Comparison of ENCODE assay signal across 10 cellular contexts in the genomic region with DNA sequence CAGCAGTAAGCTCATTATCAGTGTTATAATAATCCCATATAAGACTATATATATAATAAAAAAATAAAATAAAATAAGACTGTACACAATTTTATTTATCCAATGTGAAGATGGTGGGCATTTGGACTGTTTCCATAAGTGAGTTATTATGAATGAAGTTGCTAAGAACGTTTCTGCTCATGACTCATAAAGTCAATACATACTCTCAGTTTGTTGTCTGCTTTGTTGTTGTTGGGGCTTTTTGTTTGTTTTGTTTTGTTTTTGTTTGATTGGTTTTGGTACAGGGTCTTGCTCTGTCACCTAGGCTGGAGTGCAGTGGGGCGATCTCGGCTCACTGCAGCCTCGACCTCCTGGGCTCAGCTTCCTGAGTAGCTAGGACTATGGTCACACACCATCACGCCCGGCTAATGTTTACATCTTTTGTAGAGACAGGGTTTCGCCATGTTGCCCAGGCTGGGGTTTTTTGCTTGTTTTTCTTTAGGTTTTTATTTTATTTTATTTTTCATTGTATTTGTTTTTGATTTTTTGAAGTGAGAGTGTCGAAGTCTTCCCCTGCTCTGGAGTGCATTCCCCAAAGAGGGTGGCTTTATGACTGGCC. TPM values are rescaled to one million over a fixed set of nuclear protein-coding genes. Genes with fewer than 3 reads are reported as not detected.
DNase-seq lines count a peak whose midpoint lies in the region; TF ChIP-seq lines count a peak whose summit lies in the region.
"Had no signal": no experiment of that assay in that cellular context is flagged by ENCODE, and none has a peak within 500 bp of the region (broad histone marks: within the 10 kb centered on the region; RNA-seq: fewer than 3 reads in every experiment).

No MANE protein-coding gene starts in this region.

- no peaks in the 10 kb centered on the region for H3K9me3 ChIP-seq in iPS-18c (ENCODE audit: control insufficient read depth, insufficient read depth, low read length)

- no peak for DNase-seq in activated naive CD4-positive, alpha-beta T cell treated with anti-CD3 and anti-CD28 coated beads, Interleukin-2, amount 10 ng/mL, durations not matched to agents 7 days and 5 days
- DNase-seq in activated naive CD4-positive, alpha-beta T cell treated with Interleukin-2 at 50 U/mL for 16 hours = no peak
- DNase-seq in activated CD4-positive, alpha-beta memory T cell treated with anti-CD3 and anti-CD28 coated beads for 36 hours = no peak
- DNase-seq in type B pancreatic cell (ENCODE audit: extremely low spot score, unreplicated experiment) (no peak), NCI-H226 (no peak), NCI-H1092 (lab: John Stamatoyannopoulos, UW) (no peak)
- no peak for DNase-seq in stimulated activated CD4-positive, alpha-beta T cell treated with anti-CD3 and anti-CD28 coated beads, Interleukin-4, amount 100 ng/mL, for 4 hours
- DNase-seq: COR-L47 had no signal

- peaks cover 35% of the 10 kb centered on the region for H3K27me3 Mint-ChIP-seq in activated naive CD4-positive, alpha-beta T cell treated with anti-CD3 and anti-CD28 coated beads, Interleukin-2, amount 10 ng/mL, durations not matched to agents 7 days and 5 days
- peaks cover 13% of the 10 kb centered on the region for H3K27me3 Mint-ChIP-seq in activated CD4-positive, alpha-beta memory T cell treated with anti-CD3 and anti-CD28 coated beads for 36 hours
- H3K27me3 Mint-ChIP-seq in type B pancreatic cell = peaks cover 27% of the 10 kb centered on the region

- CTCF ChIA-PET in activated naive CD4-positive, alpha-beta T cell treated with anti-CD3 and anti-CD28 coated beads, Interleukin-2, amount 10 ng/mL, durations not matched to agents 7 days and 5 days (lab: Charles Lee) = no interaction called here
- CTCF ChIA-PET in activated CD4-positive, alpha-beta memory T cell treated with anti-CD3 and anti-CD28 coated beads for 36 hours (lab: Charles Lee) = no interaction called here

- no peaks in the 10 kb centered on the region for H3K9me3 Mint-ChIP-seq in activated naive CD4-positive, alpha-beta T cell treated with anti-CD3 and anti-CD28 coated beads, Interleukin-2, amount 10 ng/mL, durations not matched to agents 7 days and 5 days
- peaks cover 6% of the 10 kb centered on the region for H3K9me3 Mint-ChIP-seq in activated CD4-positive, alpha-beta memory T cell treated with anti-CD3 and anti-CD28 coated beads for 36 hours
- no peaks in the 10 kb centered on the region for H3K9me3 Mint-ChIP-seq in type B pancreatic cell

- peaks cover 9% of the 10 kb centered on the region for H3K36me3 Mint-ChIP-seq in activated naive CD4-positive, alpha-beta T cell treated with anti-CD3 and anti-CD28 coated beads, Interleukin-2, amount 10 ng/mL, durations not matched to agents 7 days and 5 days
- H3K36me3 Mint-ChIP-seq in activated CD4-positive, alpha-beta memory T cell treated with anti-CD3 and anti-CD28 coated beads for 36 hours = peaks cover 14% of the 10 kb centered on the region
- H3K36me3 Mint-ChIP-seq in type B pancreatic cell = peaks cover 9% of the 10 kb centered on the region

- peak overlapping the region; percentile 65 for H3K4me3 ChIP-seq in iPS-18c (ENCODE audit: insufficient read depth, low read depth, low read length)

- H3K4me1 Mint-ChIP-seq in activated naive CD4-positive, alpha-beta T cell treated with anti-CD3 and anti-CD28 coated beads, Interleukin-2, amount 10 ng/mL, durations not matched to agents 7 days and 5 days = peaks cover 52% of the 10 kb centered on the region
- peaks cover 41% of the 10 kb centered on the region for H3K4me1 Mint-ChIP-seq in activated CD4-positive, alpha-beta memory T cell treated with anti-CD3 and anti-CD28 coated beads for 36 hours (ENCODE audit: low read depth)
- peaks cover 11% of the 10 kb centered on the region for H3K4me1 Mint-ChIP-seq in type B pancreatic cell (ENCODE audit: unreplicated experiment)

- peak overlapping the region; percentile 12 for H3K4me3 Mint-ChIP-seq in activated naive CD4-positive, alpha-beta T cell treated with anti-CD3 and anti-CD28 coated beads, Interleukin-2, amount 10 ng/mL, durations not matched to agents 7 days and 5 days
- H3K4me3 Mint-ChIP-seq in activated CD4-positive, alpha-beta memory T cell treated with anti-CD3 and anti-CD28 coated beads for 36 hours = peak overlapping the region; percentile 31
- peak overlapping the region; percentile 97 for H3K4me3 Mint-ChIP-seq in type B pancreatic cell

- POLR2A ChIA-PET in activated CD4-positive, alpha-beta memory T cell treated with anti-CD3 and anti-CD28 coated beads for 36 hours (lab: Charles Lee) = interaction anchor here (0.6 to 4.2 kb wide), 3 partner anchors 20 to 74 kb away, joined by 3 to 37 read pairs (median 3); a partner anchor contains a TSS

- TF ChIP-seq CTCF in type B pancreatic cell (conservative IDR thresholded peaks at IDR 0.05) = no peak

- intact Hi-C loops in activated CD4-positive, alpha-beta memory T cell treated with anti-CD3 and anti-CD28 coated beads for 36 hours (cut with micrococcal nuclease) = no loop called here

- H3K27ac Mint-ChIP-seq in activated naive CD4-positive, alpha-beta T cell treated with anti-CD3 and anti-CD28 coated beads, Interleukin-2, amount 10 ng/mL, durations not matched to agents 7 days and 5 days = no peak overlapping the region
- peak overlapping the region; percentile 58 for H3K27ac Mint-ChIP-seq in activated CD4-positive, alpha-beta memory T cell treated with anti-CD3 and anti-CD28 coated beads for 36 hours
- H3K27ac Mint-ChIP-seq in type B pancreatic cell = peak overlapping the region; percentile 98

RNA-seq across cellular contexts. Expression of a gene that starts 18.0 kb away (rescaled TPM):
- 1 to 10 TPM; 2.9 to 3.5 TPM for total RNA-seq in activated CD4-positive, alpha-beta memory T cell treated with anti-CD3 and anti-CD28 coated beads for 36 hours
- total RNA-seq in type B pancreatic cell (ENCODE audit: low replicate concordance) = 0.58 and 0.76 TPM in 2 replicates

RNA-seq across cellular contexts. Expression of a gene that starts 36.1 kb away (rescaled TPM):
- total RNA-seq in activated CD4-positive, alpha-beta memory T cell treated with anti-CD3 and anti-CD28 coated beads for 36 hours = 10 to 100 TPM; 35.3 to 36.4 TPM
- total RNA-seq in type B pancreatic cell (ENCODE audit: low replicate concordance) = 22.1 and 31.2 TPM in 2 replicates

RNA-seq across cellular contexts. Expression of a gene that starts 39.6 kb away (rescaled TPM):
- not detected for total RNA-seq in activated CD4-positive, alpha-beta memory T cell treated with anti-CD3 and anti-CD28 coated beads for 36 hours
- total RNA-seq in type B pancreatic cell (ENCODE audit: low replicate concordance) = not detected in 2 replicates
- total RNA-seq: foreskin keratinocyte had no signal

RNA-seq across cellular contexts. Expression of a gene that starts 56.0 kb away (rescaled TPM):
- not detected for total RNA-seq in activated CD4-positive, alpha-beta memory T cell treated with anti-CD3 and anti-CD28 coated beads for 36 hours
- not detected in 2 replicates for total RNA-seq in type B pancreatic cell (ENCODE audit: low replicate concordance)
- total RNA-seq: foreskin keratinocyte had no signal

RNA-seq across cellular contexts. Expression of a gene that starts 56.7 kb away (rescaled TPM):
- total RNA-seq in activated CD4-positive, alpha-beta memory T cell treated with anti-CD3 and anti-CD28 coated beads for 36 hours = 1,000 to 10,000 TPM; 2,635 to 2,697 TPM
- total RNA-seq in type B pancreatic cell (ENCODE audit: low replicate concordance) = 1,864 and 2,055 TPM in 2 replicates

Comparison
In these comparisons a context has a peak if more than half of its experiments do, and no peak if none do; other contexts are left out.
1. H3K4me3 Mint-ChIP-seq: peak in every context shown above with its lines; median percentile 97 in type B pancreatic cell; 31 in activated CD4-positive, alpha-beta memory T cell treated with anti-CD3 and anti-CD28 coated beads for 36 hours; 12 in activated naive CD4-positive, alpha-beta T cell treated with anti-CD3 and anti-CD28 coated beads, Interleukin-2, amount 10 ng/mL, durations not matched to agents 7 days and 5 days.